Comparison of ENCODE assay signal across 22 cellular contexts in genomic region chr13:85638815-85639393, GRCh38.
DNase-seq lines count a peak whose midpoint lies in the region; FAIRE-seq and TF ChIP-seq lines count a peak whose summit lies in the region.
"Had no signal": no experiment of that assay in that cellular context is flagged by ENCODE, and none has a peak within 500 bp of the region (broad histone marks: within the 10 kb centered on the region; RNA-seq: fewer than 3 reads in every experiment).

No MANE protein-coding gene starts in this region.

- H4K91ac ChIP-seq in H1 (replicated peaks; ENCODE audit: insufficient read length, low read length): no peak overlapping the region

- no peaks in the 10 kb centered on the region for H4K20me1 ChIP-seq in H1 (replicated peaks in 1 of 2; ENCODE audit: control insufficient read depth in 1 of 2, insufficient read depth in 2 of 2, low read length in 2 of 2)
- H4K20me1 ChIP-seq: BLaER1 had no signal

- H2AK5ac ChIP-seq in H1 (ENCODE audit: low read depth, low read length) (no peak overlapping the region), mesendoderm (ENCODE audit: low read length) (no peak overlapping the region)

- H4K5ac ChIP-seq in H1 (ENCODE audit: insufficient read length, low read depth, low read length) (no peak overlapping the region), mesendoderm (ENCODE audit: low read length) (no peak overlapping the region)

- H2BK120ac ChIP-seq in H1 (replicated peaks; ENCODE audit: low read depth, low read length) (no peak overlapping the region), mesendoderm (ENCODE audit: low read depth, low read length) (no peak overlapping the region)

- H4K8ac ChIP-seq in H1 (ENCODE audit: extremely low read depth, insufficient read depth, low read length) (no peak overlapping the region; the same call in 1 of the 2 replicates), mesendoderm (ENCODE audit: low read depth, low read length) (no peak overlapping the region)

- no peaks in the 10 kb centered on the region for H3K79me2 ChIP-seq in H1 (ENCODE audit: control insufficient read depth in 1 of 2, insufficient read depth in 2 of 2, low read length in 2 of 2)
- no peaks in the 10 kb centered on the region for H3K79me2 ChIP-seq in mesendoderm (ENCODE audit: control insufficient read depth, insufficient read depth, low read length)

- H2AFZ ChIP-seq in H1 (ENCODE audit: low read length): 0 out of 2 replicates have a peak overlapping the region, but pooled peaks have one; percentile 13

- H2BK20ac ChIP-seq in H1 (ENCODE audit: low read length): no peak overlapping the region

- peaks cover 2 to 4% of the 10 kb centered on the region in 2 experiments; a peak in 1 of 4 replicates for H3K9me3 ChIP-seq in H1 (ENCODE audit: insufficient read depth in 2 of 2, low read depth in 1 of 2, low read length in 1 of 2)
- peaks cover 0 to 11% (median 6%) of the 10 kb centered on the region in 5 donors for H3K9me3 ChIP-seq in subcutaneous abdominal adipose tissue (ENCODE audit: control insufficient read depth in 5 of 5, low read length in 5 of 5)
- H3K9me3 ChIP-seq: BLaER1, SK-N-SH had no signal

- POLR2A ChIA-PET in H1 (lab: Charles Lee; ENCODE audit: partially characterized antibody): no interaction called here

- H3K27me3 ChIP-seq in H1 (replicated peaks in 1 of 4; ENCODE audit: control insufficient read depth in 3 of 4, extremely low read depth in 1 of 4, insufficient read depth in 3 of 4, low read length in 3 of 4) (no peaks in the 10 kb centered on the region), mesendoderm (ENCODE audit: insufficient read depth, low read length, poor library complexity) (no peaks in the 10 kb centered on the region), subcutaneous abdominal adipose tissue (ENCODE audit: control insufficient read depth in 5 of 5, insufficient read depth in 4 of 5, low read length in 5 of 5) (no peaks in the 10 kb centered on the region)
- H3K27me3 ChIP-seq: BLaER1 had no signal

- H3K79me1 ChIP-seq in H1 (ENCODE audit: low read depth, low read length) (no peaks in the 10 kb centered on the region), mesendoderm (ENCODE audit: low read length) (no peaks in the 10 kb centered on the region)

- H3K27ac ChIP-seq in H1 (ENCODE audit: low read depth, low read length): no peak overlapping the region
- no peak overlapping the region for H3K27ac ChIP-seq in mesendoderm (ENCODE audit: low read depth, low read length)
- H3K27ac ChIP-seq in subcutaneous abdominal adipose tissue (ENCODE audit: low read depth, low read length): peak overlapping the region; percentile 64
- H3K27ac ChIP-seq: BLaER1, RWPE1 had no signal

- no peak for TF ChIP-seq POLR2A in H1 (IDR thresholded peaks at IDR 0.05; ENCODE audit: control extremely low read depth in 1 of 2, low read depth in 2 of 2, low read length in 2 of 2)

- no peak overlapping the region for H3K4me3 ChIP-seq in H1 (ENCODE audit: extremely low read depth in 1 of 4, insufficient read depth in 2 of 4, low read depth in 3 of 4, low read length in 4 of 4)
- no peak overlapping the region for H3K4me3 ChIP-seq in mesendoderm (ENCODE audit: low read length)
- H3K4me3 ChIP-seq in subcutaneous abdominal adipose tissue (ENCODE audit: low read depth in 1 of 5, low read length in 5 of 5): peak overlapping the region in 1 of 5 donors; percentile 5
- H3K4me3 ChIP-seq: BLaER1 had no signal

- H3K18ac ChIP-seq in H1 (ENCODE audit: extremely low read depth, low read length) (no peak overlapping the region), mesendoderm (ENCODE audit: low read length) (no peak overlapping the region)

- no peak for TF ChIP-seq CTCF in H1 (IDR thresholded peaks at IDR 0.05; ENCODE audit: control extremely low read depth in 1 of 3, insufficient read depth in 1 of 3, low read depth in 1 of 3, low read length in 3 of 3)

- CTCF ChIA-PET in H1 (lab: Charles Lee; ENCODE audit: partially characterized antibody): no interaction called here

- H2BK15ac ChIP-seq in H1 (ENCODE audit: low read length): no peak overlapping the region
- H2BK15ac ChIP-seq in mesendoderm (replicated peaks; ENCODE audit: low read depth): no peak overlapping the region

- no peak for TF ChIP-seq EP300 in H1 (IDR thresholded peaks at IDR 0.05; ENCODE audit: borderline replicate concordance in 1 of 2, low read depth in 2 of 2, low read length in 2 of 2)

- H3K4me1 ChIP-seq in H1 (replicated peaks in 1 of 4; ENCODE audit: control insufficient read depth in 3 of 4, insufficient read depth in 4 of 4, low read length in 3 of 4) (no peaks in the 10 kb centered on the region), mesendoderm (ENCODE audit: control insufficient read depth, low read depth, low read length) (no peaks in the 10 kb centered on the region), subcutaneous abdominal adipose tissue (ENCODE audit: control insufficient read depth in 5 of 5, insufficient read depth in 5 of 5, low read length in 5 of 5) (peaks cover 0 to 17% (median 8%) of the 10 kb centered on the region in 5 donors)
- H3K4me1 ChIP-seq: BLaER1 had no signal

- no peak for FAIRE-seq in H1 (lab: Jason Lieb, UNC)
- FAIRE-seq: GM12892 had no signal

- H3K4ac ChIP-seq in H1 (replicated peaks; ENCODE audit: insufficient read length, low read depth, low read length) (no peak overlapping the region), mesendoderm (ENCODE audit: low read depth, low read length) (no peak overlapping the region)

- H3K23ac ChIP-seq in H1 (ENCODE audit: insufficient read length) (no peak overlapping the region), mesendoderm (ENCODE audit: low read length) (peak overlapping the region; percentile 38)

- no peaks in the 10 kb centered on the region for H3K23me2 ChIP-seq in H1 (ENCODE audit: low read depth, low read length)

- TF ChIP-seq RAD21 in H1 (IDR thresholded peaks at IDR 0.05 in 1 of 2, conservative IDR thresholded peaks at IDR 0.05 in 1 of 2; ENCODE audit: low read depth in 2 of 2, low read length in 2 of 2): no peak

- 77% methylated on average over 12 of the region's 12 CpGs; no CpG with 5 or more reads in 1 of the 2 experiments for WGBS in H1 (ENCODE audit: extremely low coverage in 1 of 2, insufficient coverage in 1 of 2, insufficient read length in 1 of 2, insufficient replicate concordance in 2 of 2, low coverage in 1 of 2, low lambda C conversion rate in 2 of 2, missing lambda C conversion rate in 1 of 2), 2 experiments
- WGBS in mesendoderm (ENCODE audit: extremely low coverage, insufficient coverage, low lambda C conversion rate): no CpG with 5 or more reads among the region's 12 CpGs

- no peak overlapping the region for H3K56ac ChIP-seq in H1 (replicated peaks; ENCODE audit: insufficient read length, low read depth, low read length)
- H3K56ac ChIP-seq in mesendoderm (ENCODE audit: low read length): no peak overlapping the region

- H3K9ac ChIP-seq in H1 (replicated peaks in 1 of 4; ENCODE audit: extremely low read depth in 1 of 4, low read depth in 3 of 4, low read length in 3 of 4): no peak overlapping the region
- H3K9ac ChIP-seq in mesendoderm (ENCODE audit: low read length): no peak overlapping the region
- no peak overlapping the region for H3K9ac ChIP-seq in subcutaneous abdominal adipose tissue (ENCODE audit: low read length in 5 of 5)
- H3K9ac ChIP-seq: BLaER1, SK-N-SH had no signal

- H2BK5ac ChIP-seq in H1 (ENCODE audit: low read depth, low read length) (no peak overlapping the region), mesendoderm (ENCODE audit: low read length) (no peak overlapping the region)

- no peak overlapping the region for H3K14ac ChIP-seq in H1 (ENCODE audit: insufficient read length)

- no peaks in the 10 kb centered on the region for H3K36me3 ChIP-seq in H1 (ENCODE audit: control insufficient read depth in 2 of 4, insufficient read depth in 4 of 4, low read length in 3 of 4)
- no peaks in the 10 kb centered on the region for H3K36me3 ChIP-seq in mesendoderm (ENCODE audit: control insufficient read depth, insufficient read depth, low read length)
- H3K36me3 ChIP-seq in subcutaneous abdominal adipose tissue (ENCODE audit: control insufficient read depth in 5 of 5, insufficient read depth in 5 of 5, low read length in 5 of 5): no peaks in the 10 kb centered on the region
- H3K36me3 ChIP-seq: BLaER1 had no signal

- H2BK12ac ChIP-seq in H1 (ENCODE audit: low read depth, low read length): no peak overlapping the region

- peak; percentile 94 for DNase-seq in NCI-H146 treated with DMSO at 0.1 percent for 48 hours (lab: John Stamatoyannopoulos, UW; ENCODE audit: unreplicated experiment)
- DNase-seq in H1 (ENCODE audit: low read depth in 1 of 2, low spot score in 2 of 2): no peak
- DNase-seq in mesendoderm: no peak
- DNase-seq in ecto neural progenitor cell (ENCODE audit: low spot score): no peak
- no peak for DNase-seq in stimulated activated CD4-positive, alpha-beta T cell treated with anti-CD3 and anti-CD28 coated beads, Interleukin-2, amount 100 ng/mL, for 48 hours
- no peak for DNase-seq in NCI-H1105 (lab: John Stamatoyannopoulos, UW)
- DNase-seq: CD4-positive, alpha-beta T cell; COR-L47; DMS79; GOT3; KBM-7; NCI-H1092; NCI-H1694; NCI-H510A treated with DMSO at 0.1 percent for 48 hours; NCI-H774; NK-92 treated with Interleukin-12 subunit alpha and Interleukin-12 subunit beta, amount 100 ng/mL, for 24 hours; SIG-M5; SK-N-SH had no signal

- no peak overlapping the region for H3K4me2 ChIP-seq in H1 (ENCODE audit: insufficient read depth in 1 of 2, low read depth in 2 of 2, low read length in 2 of 2)
- no peak overlapping the region for H3K4me2 ChIP-seq in mesendoderm (ENCODE audit: low read length)
- H3K4me2 ChIP-seq: BLaER1, SK-N-SH had no signal

TF ChIP-seq in H1, 55 proteins besides CTCF, POLR2A, EP300 and RAD21 (continues in another document):
- no peak for TF ChIP-seq ZNF274 (IDR thresholded peaks at IDR 0.05; ENCODE audit: borderline replicate concordance, extremely low read depth, low read length)
- TF ChIP-seq TAF7 (optimal IDR thresholded peaks at IDR 0.05; ENCODE audit: borderline replicate concordance, low read depth, low read length): no peak
- TF ChIP-seq ATF2 (IDR thresholded peaks at IDR 0.05; ENCODE audit: low read length): no peak
- TF ChIP-seq JUND (IDR thresholded peaks at IDR 0.05; ENCODE audit: low read length): no peak
- TF ChIP-seq KDM5A (IDR thresholded peaks at IDR 0.05; ENCODE audit: low read length): no peak
- TF ChIP-seq KDM1A (IDR thresholded peaks at IDR 0.05; ENCODE audit: borderline replicate concordance, low read length): no peak
